In genomic region chr19:48644839-48645651, GRCh38 we compare ENCODE assay signal across 8 cellular contexts. TPM values are rescaled to one million over a fixed set of nuclear protein-coding genes. Genes with fewer than 3 reads are reported as not detected.
A peak's percentile ranks its signal among the peaks of the same experiment; 100 is the strongest.
DNase-seq lines count a peak whose midpoint lies in the region; ATAC-seq, FAIRE-seq and TF ChIP-seq lines count a peak whose summit lies in the region.

No MANE protein-coding gene starts in this region.

- FAIRE-seq in RCC 7860 (lab: Jason Lieb, UNC): no peak

- ATAC-seq in DND-41 (ENCODE audit: insufficient read depth, low read depth) (peak; percentile 57), HG03039 (IDR thresholded peaks at IDR 0.05; ENCODE audit: unreplicated experiment) (no peak)

- H3K4me1 ChIP-seq in DND-41 (ENCODE audit: insufficient read depth, low read length) (peaks cover 45% of the 10 kb centered on the region), stomach (peaks cover 14 to 37% (median 28%) of the 10 kb centered on the region in 4 donors)

- no peak for TF ChIP-seq EP300 in stomach (IDR thresholded peaks at IDR 0.05)

- H3K4me3 Mint-ChIP-seq in nephron: peak overlapping the region; percentile 90 to 92 (median 90)

- DNase-seq in DND-41 (peak; percentile 71), KG1 (lab: John Stamatoyannopoulos, UW) (peak; percentile 14), RCC 7860 (ENCODE audit: low spot score) (peak; percentile 23), fibroblast of peridontal ligament (ENCODE audit: extremely low read depth) (peak; percentile 62), stomach (peak; percentile 83)
- peak; percentile 37 to 58 for DNase-seq in activated T-helper 1 cell treated with anti-CD3 and anti-CD28 coated beads, Interleukin-2, amount 50 U/mL, for 16 hours (ENCODE audit: low read depth in 1 of 2, low spot score in 1 of 2)

- no peaks in the 10 kb centered on the region for H3K79me2 ChIP-seq in DND-41 (ENCODE audit: insufficient read depth, low read length)

- H3K36me3 Mint-ChIP-seq in nephron (ENCODE audit: low read depth): no peaks in the 10 kb centered on the region

- 1 to 5% (median 4%) methylated on average over 17 to 26 of the region's 26 CpGs for WGBS in stomach, 5 donors

- TF ChIP-seq CTCF in DND-41 (IDR thresholded peaks at IDR 0.05; ENCODE audit: borderline replicate concordance, extremely low read depth, low read length, poor library complexity, severe bottlenecking) (no peak), nephron (IDR thresholded peaks at IDR 0.05; ENCODE audit: unreplicated experiment in 3 of 3) (no peak), stomach (IDR thresholded peaks at IDR 0.05) (no peak)

- peak overlapping the region; percentile 54; the same call in 1 of the 2 replicates for H3K9ac ChIP-seq in DND-41 (ENCODE audit: low read depth, low read length)

- H3K4me1 Mint-ChIP-seq in nephron: peaks cover 32% of the 10 kb centered on the region

- H3K4me3 ChIP-seq in DND-41 (ENCODE audit: low read depth in 1 of 2, low read length in 2 of 2) (peak overlapping the region in 1 of 2 experiments; percentile 54; a peak in 1 of 4 replicates), stomach (peak overlapping the region; percentile 50 to 65 (median 57))

- no peaks in the 10 kb centered on the region for H3K9me3 ChIP-seq in DND-41 (ENCODE audit: insufficient read depth, low read length, severe bottlenecking)
- H3K9me3 ChIP-seq in stomach: no peaks in the 10 kb centered on the region

- H3K27me3 ChIP-seq in DND-41 (ENCODE audit: insufficient read depth, low read length, poor library complexity) (no peaks in the 10 kb centered on the region), stomach (no peaks in the 10 kb centered on the region)

- no peak for TF ChIP-seq POLR2A in stomach (IDR thresholded peaks at IDR 0.05)

- H2AFZ ChIP-seq in DND-41 (ENCODE audit: low read depth, low read length): peak overlapping the region; percentile 78

- H4K20me1 ChIP-seq in DND-41 (ENCODE audit: insufficient read depth, low read length): no peaks in the 10 kb centered on the region

- H3K27ac ChIP-seq in DND-41 (ENCODE audit: low read length): no peak overlapping the region; the same call in 1 of the 2 replicates
- peak overlapping the region; percentile 79 to 95 (median 92) for H3K27ac ChIP-seq in stomach

- peak overlapping the region; percentile 70 for H3K4me2 ChIP-seq in DND-41 (ENCODE audit: insufficient read depth, low read length)

- H3K27ac Mint-ChIP-seq in nephron: peak overlapping the region; percentile 91 to 98 (median 96)

- no peaks in the 10 kb centered on the region for H3K9me3 Mint-ChIP-seq in nephron

- intact Hi-C loops in stomach (cut with DNase I; ENCODE audit: low total_unique reads): loop anchor here (10.0 kb wide), 1 partner anchor 100 kb away; the partner anchor contains the start of genes IZUMO1 and RASIP1

- H3K36me3 ChIP-seq in DND-41 (ENCODE audit: insufficient read depth, low read length) (no peaks in the 10 kb centered on the region), stomach (no peaks in the 10 kb centered on the region)

- no peaks in the 10 kb centered on the region for H3K27me3 Mint-ChIP-seq in nephron (ENCODE audit: low read depth)

RNA-seq across cellular contexts. Expression of gene CA11, which starts 0.9 kb away (rescaled TPM):
- 10 to 100 TPM in 2 of 5 donors, 1 to 10 TPM in 2, not detected in 1; 1.8 to 33.0 (median 18.1) TPM for total RNA-seq in stomach
- 10 to 100 TPM; 15.7 to 17.7 (median 15.8) TPM for polyA plus RNA-seq in stomach

RNA-seq across cellular contexts. Expression of gene DBP, which starts 7.9 kb away (rescaled TPM):
- total RNA-seq in stomach: 10 to 100 TPM in 1 of 5 donors, 1 to 10 TPM in 3, not detected in 1; 7.2 to 21.7 (median 9.7) TPM
- 10 to 100 TPM in 1 of 3 donors, 1 to 10 TPM in 2; 4.2 to 29.0 (median 9.2) TPM for polyA plus RNA-seq in stomach

RNA-seq across cellular contexts. Expression of gene SPHK2, which starts 25.7 kb away (rescaled TPM):
- 100 to 1,000 TPM in 1 of 5 donors, 10 to 100 TPM in 4; 10.6 to 156 (median 19.2) TPM for total RNA-seq in stomach
- 10 to 100 TPM in 2 of 3 donors, 1 to 10 TPM in 1; 9.4 to 20.5 (median 19.9) TPM for polyA plus RNA-seq in stomach

RNA-seq across cellular contexts. Expression of gene RPL18, which starts 26.1 kb away (rescaled TPM):
- 1,000 to 10,000 TPM; 1,272 to 3,316 (median 1,768) TPM for total RNA-seq in stomach
- 1,000 to 10,000 TPM; 2,771 to 3,739 (median 3,620) TPM for polyA plus RNA-seq in stomach

RNA-seq across cellular contexts. Expression of gene NTN5, which starts 27.8 kb away (rescaled TPM):
- not detected for total RNA-seq in stomach
- 1 to 10 TPM in 1 of 3 donors, not detected in 2; 1.3 TPM for polyA plus RNA-seq in stomach

Comparison
In these comparisons a context has a peak if more than half of its experiments do, and no peak if none do; other contexts are left out.
1. DNase-seq: peak in every context shown above with its lines; median percentile 83 in stomach; 71 in DND-41; 62 in fibroblast of peridontal ligament; 48 in activated T-helper 1 cell treated with anti-CD3 and anti-CD28 coated beads, Interleukin-2, amount 50 U/mL, for 16 hours; 23 in RCC 7860; 14 in KG1.